Comparison of ENCODE assay signal across 12 cellular contexts in the genomic region with DNA sequence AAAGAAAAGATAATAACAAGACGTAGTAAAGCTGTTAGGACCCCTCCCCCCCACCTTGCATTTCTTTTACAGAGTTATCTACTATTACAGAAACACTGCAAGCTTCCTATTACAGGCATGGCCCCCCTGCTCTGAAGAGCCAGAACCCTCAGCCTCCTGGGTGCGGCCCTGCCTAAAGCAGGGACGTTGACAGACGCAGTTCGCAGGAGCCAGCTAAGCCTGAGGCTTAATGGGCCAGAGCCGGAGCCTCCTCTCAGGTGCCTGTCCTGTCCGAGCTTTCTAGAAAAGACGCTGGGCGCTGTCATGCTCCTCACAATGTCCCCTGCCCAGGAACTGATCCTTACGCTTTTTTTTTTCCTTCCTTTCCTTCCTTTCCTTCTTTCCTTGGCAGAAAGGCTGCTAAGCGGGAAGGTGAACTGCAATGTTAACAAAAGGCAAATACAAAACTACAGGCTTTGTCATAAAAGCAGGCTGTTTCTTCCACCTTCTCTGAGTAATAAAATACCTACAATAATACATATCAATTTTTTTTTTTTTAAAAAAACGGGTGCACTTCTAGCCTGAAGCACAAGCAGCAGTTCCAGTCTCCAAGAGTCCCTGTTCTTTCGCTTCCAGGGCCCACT. TPM values are rescaled to one million over a fixed set of nuclear protein-coding genes. Genes with fewer than 3 reads are reported as not detected.
A peak's percentile ranks its signal among the peaks of the same experiment; 100 is the strongest.
DNase-seq lines count a peak whose midpoint lies in the region; ATAC-seq and TF ChIP-seq lines count a peak whose summit lies in the region.
"Had no signal": no experiment of that assay in that cellular context is flagged by ENCODE, and none has a peak within 500 bp of the region (broad histone marks: within the 10 kb centered on the region; RNA-seq: fewer than 3 reads in every experiment).

No MANE protein-coding gene starts in this region.

- H3K27me3 Mint-ChIP-seq in natural killer cell (ENCODE audit: low read depth in 2 of 2): peaks cover 54 to 57% of the 10 kb centered on the region in 2 donors

- H3K27me3 ChIP-seq in BLaER1: peaks cover 97% of the 10 kb centered on the region
- H3K27me3 ChIP-seq in duodenal mucosa (ENCODE audit: control insufficient read depth in 1 of 2, insufficient read depth in 2 of 2, low read length in 2 of 2): peaks cover 14 to 17% of the 10 kb centered on the region in 2 donors
- H3K27me3 ChIP-seq: ovary had no signal

- H3K4me2 ChIP-seq in BLaER1: peak overlapping the region; percentile 43; the same call in 1 of the 2 replicates

- no peak overlapping the region for H3K9ac ChIP-seq in BLaER1
- H3K9ac ChIP-seq in duodenal mucosa (ENCODE audit: low read depth in 1 of 2, low read length in 2 of 2): peak overlapping the region; percentile 25 to 38

- H3K9me3 ChIP-seq in BLaER1: peaks cover 37% of the 10 kb centered on the region
- H3K9me3 ChIP-seq in duodenal mucosa (ENCODE audit: control insufficient read depth in 1 of 2, low read length in 2 of 2): no peaks in the 10 kb centered on the region

- DNase-seq in natural killer cell (no peak), SW 1271 (lab: John Stamatoyannopoulos, UW) (no peak), epidermal melanocyte (ENCODE audit: insufficient read length, low spot score) (no peak)
- DNase-seq: effector CD4-positive, alpha-beta T cell; NCI-H2081 treated with DMSO at 0.1 percent for 48 hours; ovary; stimulated activated naive CD4-positive, alpha-beta T cell had no signal

- H3K4me1 Mint-ChIP-seq in natural killer cell: peaks cover 9 to 13% of the 10 kb centered on the region in 2 donors

- ATAC-seq in HG03342 (IDR thresholded peaks at IDR 0.05; ENCODE audit: unreplicated experiment): peak; percentile 15
- no peak for ATAC-seq in natural killer cell
- ATAC-seq in HG02981 (IDR thresholded peaks at IDR 0.05; ENCODE audit: unreplicated experiment): no peak
- ATAC-seq in GM19397 (IDR thresholded peaks at IDR 0.05; ENCODE audit: unreplicated experiment): no peak

- peaks cover 46% of the 10 kb centered on the region for H4K20me1 ChIP-seq in BLaER1

- H3K4me1 ChIP-seq in BLaER1 (no peaks in the 10 kb centered on the region), duodenal mucosa (ENCODE audit: control insufficient read depth in 1 of 2, insufficient read depth in 2 of 2, low read length in 2 of 2) (peaks cover 10 to 28% of the 10 kb centered on the region in 2 donors)

- H3K9me3 Mint-ChIP-seq in natural killer cell: no peaks in the 10 kb centered on the region

- no peak overlapping the region for H3K27ac Mint-ChIP-seq in natural killer cell

- TF ChIP-seq CTCF in natural killer cell (IDR thresholded peaks at IDR 0.05): no peak

- no peaks in the 10 kb centered on the region for H3K36me3 ChIP-seq in BLaER1
- no peaks in the 10 kb centered on the region for H3K36me3 ChIP-seq in duodenal mucosa (ENCODE audit: control insufficient read depth in 1 of 2, insufficient read depth in 2 of 2, low read length in 2 of 2)
- H3K36me3 ChIP-seq: ovary had no signal

- intact Hi-C loops in natural killer cell (cut with micrococcal nuclease): no loop called here

- H3K4me3 ChIP-seq in BLaER1 (0 out of 2 replicates have a peak overlapping the region, but pooled peaks have one; percentile 36), duodenal mucosa (ENCODE audit: low read depth in 1 of 2, low read length in 2 of 2) (peak overlapping the region; percentile 52 to 59)

- H3K27ac ChIP-seq in BLaER1 (no peak overlapping the region), duodenal mucosa (ENCODE audit: low read depth, low read length) (no peak overlapping the region)
- H3K27ac ChIP-seq: ovary had no signal

- peak overlapping the region; percentile 72 for H3K4me3 Mint-ChIP-seq in natural killer cell

- H3K36me3 Mint-ChIP-seq in natural killer cell: no peaks in the 10 kb centered on the region

RNA-seq across cellular contexts. Expression of a gene that starts 11.4 kb away (rescaled TPM):
- total RNA-seq in natural killer cell: not detected
- total RNA-seq: ovary had no signal

RNA-seq across cellular contexts. Expression of a gene that starts 49.6 kb away (rescaled TPM):
- total RNA-seq in natural killer cell: 10 to 100 TPM; 22.5 to 35.6 (median 34.7) TPM
